ENCODE assay signal across 25 cellular contexts in the genomic region with DNA sequence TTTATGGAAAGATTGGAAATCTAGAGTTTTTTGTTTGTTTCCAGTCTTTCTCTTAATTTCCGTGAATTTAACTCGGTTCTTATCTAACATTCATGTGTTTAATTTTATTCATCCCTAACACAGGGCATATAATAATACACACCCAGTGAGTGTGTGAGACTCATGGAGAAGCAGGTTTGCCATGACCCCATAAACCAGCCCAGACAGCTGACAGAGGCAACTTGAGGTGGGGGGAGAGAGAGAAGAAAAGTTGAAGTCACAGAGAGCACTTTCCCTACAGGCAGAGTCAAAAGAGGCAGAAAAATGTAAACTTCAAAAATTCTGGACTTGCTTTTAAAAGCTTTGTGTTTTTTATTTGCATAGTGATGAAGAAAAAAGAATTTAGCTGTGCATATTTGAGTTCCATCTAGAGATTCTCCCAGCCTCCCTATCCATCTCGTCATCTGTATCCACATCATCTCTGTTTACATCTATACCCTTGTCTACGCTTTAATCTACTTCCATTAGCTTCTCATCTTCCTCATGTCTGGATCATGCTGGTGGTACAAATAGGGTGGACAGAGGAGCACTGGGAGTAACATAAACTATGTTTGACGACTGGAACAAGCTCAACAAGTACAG.
DNase-seq lines count a peak whose midpoint lies in the region; ATAC-seq, FAIRE-seq and TF ChIP-seq lines count a peak whose summit lies in the region.
"Had no signal": no experiment of that assay in that cellular context is flagged by ENCODE, and none has a peak within 500 bp of the region (broad histone marks: within the 10 kb centered on the region; RNA-seq: fewer than 3 reads in every experiment).

No MANE protein-coding gene starts in this region.

- H3K4me1 ChIP-seq in HepG2 (ENCODE audit: insufficient read depth, low read length) (no peaks in the 10 kb centered on the region), right lobe of liver (no peaks in the 10 kb centered on the region), mesenchymal stem cell (ENCODE audit: control insufficient read depth, insufficient read depth, low read depth, low read length) (peaks cover 1% of the 10 kb centered on the region), gastrocnemius medialis (no peaks in the 10 kb centered on the region)
- H3K4me1 ChIP-seq: BLaER1, Peyer's patch had no signal

- H3K36me3 Mint-ChIP-seq in chondrocyte (ENCODE audit: low read depth) = no peaks in the 10 kb centered on the region
- H3K36me3 Mint-ChIP-seq: CD8-positive, alpha-beta T cell had no signal

- no peak for TF ChIP-seq EP300 in HepG2 (IDR thresholded peaks at IDR 0.05; ENCODE audit: low read depth in 2 of 2, low read length in 2 of 2)
- TF ChIP-seq EP300 in HepG2 (CRISPR knock-in tag; IDR thresholded peaks at IDR 0.05; ENCODE audit: borderline replicate concordance) = no peak

- no peaks in the 10 kb centered on the region for H3K9me3 ChIP-seq in HepG2 (ENCODE audit: low read length)
- H3K9me3 ChIP-seq in right lobe of liver = no peaks in the 10 kb centered on the region
- no peaks in the 10 kb centered on the region for H3K9me3 ChIP-seq in mesenchymal stem cell (ENCODE audit: control insufficient read depth, low read length)
- H3K9me3 ChIP-seq in gastrocnemius medialis = no peaks in the 10 kb centered on the region
- H3K9me3 ChIP-seq: A549, Peyer's patch had no signal

- CTCF ChIA-PET in HepG2 (lab: Yijun Ruan, JAX; ENCODE audit: low intra/inter-chr PET ratio, low total read pairs) = no interaction called here

- in situ Hi-C loops in HepG2 (cut with HindIII; ENCODE audit: extremely low pct_ligation_motif_present, low pct_unique_long_range_greater_than_20kb) (loop anchor here (10.0 kb wide), 1 partner anchor 109 kb away; the partner anchor contains the start of genes CKAP2 and VPS36), gastrocnemius medialis (cut with MboI; ENCODE audit: low sequenced_read_pairs in 4 of 4) (loop anchor here in 1 of 4 donors (10.0 kb wide), 1 partner anchor 99 kb away; no protein-coding TSS in a partner anchor)

- no peaks in the 10 kb centered on the region for H3K79me2 ChIP-seq in HepG2 (ENCODE audit: insufficient read depth, low read length)

- H3K27me3 ChIP-seq in HepG2 (ENCODE audit: control insufficient read depth in 1 of 2, insufficient read depth in 2 of 2, low read length in 2 of 2) = peaks cover 0 to 3% of the 10 kb centered on the region in 2 experiments; a peak in 1 of 5 replicates
- no peaks in the 10 kb centered on the region for H3K27me3 ChIP-seq in right lobe of liver
- no peaks in the 10 kb centered on the region for H3K27me3 ChIP-seq in mesenchymal stem cell (ENCODE audit: control insufficient read depth in 1 of 2, insufficient read depth in 1 of 2, low read length in 2 of 2)
- H3K27me3 ChIP-seq in gastrocnemius medialis = no peaks in the 10 kb centered on the region
- H3K27me3 ChIP-seq: BLaER1, Peyer's patch had no signal

- intact Hi-C loops in HepG2 (cut with micrococcal nuclease; ENCODE audit: unreplicated experiment) (no loop called here), right lobe of liver (cut with DNase I) (no loop called here), gastrocnemius medialis (cut with DNase I; ENCODE audit: low total_unique reads) (no loop called here)

- no peak overlapping the region for H3K23ac ChIP-seq in mesenchymal stem cell (ENCODE audit: low read length in 2 of 2)

- ATAC-seq in HepG2 (no peak), right lobe of liver (no peak), gastrocnemius medialis (no peak), HG02623 (IDR thresholded peaks at IDR 0.05; ENCODE audit: unreplicated experiment) (no peak)
- ATAC-seq: A549; CD8-positive, alpha-beta T cell; K562; Right ventricle myocardium inferior had no signal

- TF ChIP-seq POLR2A in HepG2 (IDR thresholded peaks at IDR 0.05; ENCODE audit: insufficient read depth in 1 of 2, low read depth in 2 of 2, low read length in 2 of 2) = no peak
- TF ChIP-seq POLR2A in right lobe of liver (IDR thresholded peaks at IDR 0.05) = no peak
- no peak for TF ChIP-seq POLR2A in gastrocnemius medialis (IDR thresholded peaks at IDR 0.05)

- H2AFZ ChIP-seq in HepG2 (ENCODE audit: low read length) = no peak overlapping the region
- H2AFZ ChIP-seq in mesenchymal stem cell (ENCODE audit: low read depth, low read length) = no peak overlapping the region

- no peak overlapping the region for H4K8ac ChIP-seq in mesenchymal stem cell (ENCODE audit: low read length)

- H3K9me3 Mint-ChIP-seq in chondrocyte (ENCODE audit: low read depth) = peaks cover 3% of the 10 kb centered on the region
- H3K9me3 Mint-ChIP-seq: CD8-positive, alpha-beta T cell had no signal

- H3K4me1 Mint-ChIP-seq in chondrocyte (ENCODE audit: low read depth) = peaks cover 67% of the 10 kb centered on the region

- no peak overlapping the region for H4K91ac ChIP-seq in mesenchymal stem cell (ENCODE audit: low read length)

- no peak for FAIRE-seq in HepG2 (lab: Jason Lieb, UNC)
- FAIRE-seq: A549, GM12891, GM18507, H54, K562 had no signal

- no peaks in the 10 kb centered on the region for H3K27me3 Mint-ChIP-seq in chondrocyte (ENCODE audit: low read depth)

- H3K36me3 ChIP-seq in HepG2 (replicated peaks in 1 of 2; ENCODE audit: control insufficient read depth in 1 of 2, insufficient read depth in 2 of 2, low read length in 2 of 2) (no peaks in the 10 kb centered on the region), right lobe of liver (no peaks in the 10 kb centered on the region), mesenchymal stem cell (ENCODE audit: control insufficient read depth in 1 of 2, insufficient read depth in 2 of 2, low read depth in 1 of 2, low read length in 2 of 2) (no peaks in the 10 kb centered on the region), gastrocnemius medialis (no peaks in the 10 kb centered on the region)
- H3K36me3 ChIP-seq: BLaER1, Peyer's patch had no signal

- no peak overlapping the region for H3K9ac ChIP-seq in HepG2 (ENCODE audit: insufficient read depth, low read depth, low read length)
- peak overlapping the region; percentile 93 for H3K9ac ChIP-seq in mesenchymal stem cell (ENCODE audit: low read length)
- H3K9ac ChIP-seq: BLaER1 had no signal

- H3K4me2 ChIP-seq in HepG2 (ENCODE audit: low read depth, low read length) (no peak overlapping the region), mesenchymal stem cell (ENCODE audit: low read length, poor library complexity, severe bottlenecking) (no peak overlapping the region)
- H3K4me2 ChIP-seq: A549, BLaER1 had no signal

- peak overlapping the region; percentile 85 for H3K27ac Mint-ChIP-seq in chondrocyte (ENCODE audit: unreplicated experiment)
- H3K27ac Mint-ChIP-seq: CD8-positive, alpha-beta T cell had no signal

- no peak overlapping the region for H3K4ac ChIP-seq in mesenchymal stem cell (ENCODE audit: low read depth in 1 of 2, low read length in 2 of 2)

- no peak overlapping the region for H2BK15ac ChIP-seq in mesenchymal stem cell (ENCODE audit: low read depth, poor library complexity, severe bottlenecking)

- POLR2A ChIA-PET in HepG2 (lab: Yijun Ruan, JAX) = no interaction called here

- WGBS in HepG2 (ENCODE audit: low lambda C conversion rate) = 28% methylated on average over 5 of the region's 5 CpGs
- WGBS in right lobe of liver (ENCODE audit: insufficient coverage, low coverage, low lambda C conversion rate, missing lambda C conversion rate) = 61% methylated on average over 5 of the region's 5 CpGs
- WGBS in mesenchymal stem cell = 36% methylated on average over 1 of the region's 5 CpGs

- no peak for TF ChIP-seq RAD21 in HepG2 (CRISPR knock-in tag; IDR thresholded peaks at IDR 0.05)

- BruUV-seq in HepG2 (replicated peaks; lab: Mats Ljungman, UMichigan) = no TSS peak

- H2AK5ac ChIP-seq in mesenchymal stem cell (ENCODE audit: low read length, severe bottlenecking) = peak overlapping the region; percentile 98

- no peak overlapping the region for H3K18ac ChIP-seq in mesenchymal stem cell (ENCODE audit: low read depth in 1 of 2, low read length in 2 of 2)

- peak overlapping the region; percentile 26 for H3K4me3 Mint-ChIP-seq in chondrocyte (ENCODE audit: unreplicated experiment)
- H3K4me3 Mint-ChIP-seq: CD8-positive, alpha-beta T cell had no signal

- TF ChIP-seq CTCF in HepG2 (CRISPR knock-in tag; IDR thresholded peaks at IDR 0.05) = no peak
- TF ChIP-seq CTCF in right lobe of liver (IDR thresholded peaks at IDR 0.05) = no peak
- no peak for TF ChIP-seq CTCF in chondrocyte (IDR thresholded peaks at IDR 0.05)
- TF ChIP-seq CTCF in gastrocnemius medialis (IDR thresholded peaks at IDR 0.05 in 4 of 5, conservative IDR thresholded peaks at IDR 0.05 in 1 of 5) = no peak

- no peak overlapping the region for H3K14ac ChIP-seq in mesenchymal stem cell (ENCODE audit: low read length in 2 of 2)

- no peak overlapping the region for H2BK120ac ChIP-seq in mesenchymal stem cell (ENCODE audit: low read depth, low read length)

- no peaks in the 10 kb centered on the region for H4K20me1 ChIP-seq in HepG2 (ENCODE audit: insufficient read depth, low read length)
- H4K20me1 ChIP-seq: BLaER1 had no signal

- H3K27ac ChIP-seq in HepG2 (ENCODE audit: extremely low read length, insufficient read depth, low read length) (no peak overlapping the region), right lobe of liver (no peak overlapping the region), mesenchymal stem cell (ENCODE audit: low read length, poor library complexity, severe bottlenecking) (no peak overlapping the region), gastrocnemius medialis (no peak overlapping the region)
- H3K27ac ChIP-seq: A549, BLaER1, Peyer's patch had no signal

- no peak for DNase-seq in HepG2 (ENCODE audit: low spot score)
- DNase-seq in right lobe of liver = no peak
- DNase-seq in chondrocyte (ENCODE audit: low spot score) = no peak
- DNase-seq in mesenchymal stem cell = no peak
- no peak for DNase-seq in gastrocnemius medialis
- DNase-seq in middle frontal gyrus (ENCODE audit: extremely low spot score, low spot score) = no peak
- no peak for DNase-seq in midbrain (lab: John Stamatoyannopoulos, UW)
- DNase-seq: Calu3; CD8-positive, alpha-beta T cell; DMS53; NCI-H1105 treated with DMSO at 0.1 percent for 48 hours; NCI-H1694 treated with DMSO at 0.1 percent for 48 hours; NCI-H2107; NCI-H510A; NCI-H748 treated with DMSO at 0.1 percent for 48 hours; NK-92 treated with Interleukin-12 subunit alpha and Interleukin-12 subunit beta, amount 100 ng/mL, for 24 hours; Peyer's patch had no signal

- H3K4me3 ChIP-seq in HepG2 (replicated peaks in 1 of 3; ENCODE audit: insufficient read depth in 1 of 3, low read depth in 2 of 3, low read length in 3 of 3) (no peak overlapping the region), right lobe of liver (no peak overlapping the region), mesenchymal stem cell (ENCODE audit: insufficient read depth in 1 of 2, low read depth in 1 of 2, low read length in 2 of 2) (peak overlapping the region in 1 of 2 experiments; percentile 73), gastrocnemius medialis (no peak overlapping the region)
- H3K4me3 ChIP-seq: A549, BLaER1, K562, Peyer's patch had no signal

- H3K79me1 ChIP-seq in mesenchymal stem cell (replicated peaks; ENCODE audit: low read length, poor library complexity, severe bottlenecking) = no peaks in the 10 kb centered on the region

- no peak overlapping the region for H2BK5ac ChIP-seq in mesenchymal stem cell (ENCODE audit: low read depth, low read length, poor library complexity, severe bottlenecking)

- no peak overlapping the region for H2BK12ac ChIP-seq in mesenchymal stem cell (ENCODE audit: low read length in 2 of 2)

TF ChIP-seq in HepG2, 621 proteins besides CTCF, POLR2A, EP300 and RAD21 (continues in another document):
- no peak for TF ChIP-seq TRIM24 (CRISPR knock-in tag; IDR thresholded peaks at IDR 0.05)
